In genomic region chr5:126837907-126838539, GRCh38 we compare ENCODE assay signal across 1 cellular context.
TF ChIP-seq lines count a peak whose summit lies in the region.

No MANE protein-coding gene starts in this region.

TF ChIP-seq in GM12878, 131 proteins besides CTCF, POLR2A, EP300 and RAD21 (continued from another document):
- no peak for TF ChIP-seq HSF1 (IDR thresholded peaks at IDR 0.05; ENCODE audit: low read depth, low read length)
